In genomic region chr19:40191836-40192646, GRCh38 we compare ENCODE assay signal across 8 cellular contexts. TPM values are rescaled to one million over a fixed set of nuclear protein-coding genes. Genes with fewer than 3 reads are reported as not detected.
DNase-seq lines count a peak whose midpoint lies in the region; ATAC-seq and TF ChIP-seq lines count a peak whose summit lies in the region.

No MANE protein-coding gene starts in this region.

- no peaks in the 10 kb centered on the region for H3K27me3 ChIP-seq in cardiac muscle cell
- H3K27me3 ChIP-seq in effector memory CD4-positive, alpha-beta T cell (replicated peaks; ENCODE audit: control insufficient read depth, insufficient read depth, low read length, poor library complexity, severe bottlenecking) = no peaks in the 10 kb centered on the region
- H3K27me3 ChIP-seq in mucosa of stomach (ENCODE audit: control insufficient read depth, insufficient read depth, low read length) = no peaks in the 10 kb centered on the region

- H3K9me3 Mint-ChIP-seq in T-helper 1 cell treated with Interleukin-12 subunit alpha and Interleukin-12 subunit beta and Interleukin-4 antibody, amounts not matched to agents 30 μg/mL and 1 μg/mL, for 36 hours = no peaks in the 10 kb centered on the region

- H3K27ac ChIP-seq in cardiac muscle cell (no peak overlapping the region), urinary bladder (ENCODE audit: low read depth) (no peak overlapping the region)
- peak overlapping the region; percentile 9 for H3K27ac ChIP-seq in effector memory CD4-positive, alpha-beta T cell (ENCODE audit: insufficient read depth, low read length, poor library complexity, severe bottlenecking)

- ATAC-seq in HG03196 (IDR thresholded peaks at IDR 0.05; ENCODE audit: unreplicated experiment) (peak; percentile 6), GM18858 (IDR thresholded peaks at IDR 0.05; ENCODE audit: unreplicated experiment) (no peak)

- H3K27me3 Mint-ChIP-seq in T-helper 1 cell treated with Interleukin-12 subunit alpha and Interleukin-12 subunit beta and Interleukin-4 antibody, amounts not matched to agents 30 μg/mL and 1 μg/mL, for 36 hours (ENCODE audit: low read depth) = no peaks in the 10 kb centered on the region

- H3K9ac ChIP-seq in mucosa of stomach (ENCODE audit: low read length) = peak overlapping the region; percentile 47

- H3K4me1 ChIP-seq in cardiac muscle cell (ENCODE audit: low read depth) (no peaks in the 10 kb centered on the region), mucosa of stomach (ENCODE audit: control insufficient read depth, insufficient read depth, low read length) (peaks cover 5% of the 10 kb centered on the region), urinary bladder (ENCODE audit: insufficient read depth) (no peaks in the 10 kb centered on the region)
- peaks cover 12% of the 10 kb centered on the region for H3K4me1 ChIP-seq in effector memory CD4-positive, alpha-beta T cell (ENCODE audit: control insufficient read depth, insufficient read depth, low read length, poor library complexity, severe bottlenecking)

- H3K4me1 Mint-ChIP-seq in T-helper 1 cell treated with Interleukin-12 subunit alpha and Interleukin-12 subunit beta and Interleukin-4 antibody, amounts not matched to agents 30 μg/mL and 1 μg/mL, for 36 hours (ENCODE audit: low read depth) = peaks cover 19% of the 10 kb centered on the region

- TF ChIP-seq CTCF in cardiac muscle cell (IDR thresholded peaks at IDR 0.05; ENCODE audit: low read depth, low read length) = no peak

- no peaks in the 10 kb centered on the region for H3K9me3 ChIP-seq in cardiac muscle cell (ENCODE audit: low read depth)
- H3K9me3 ChIP-seq in effector memory CD4-positive, alpha-beta T cell (ENCODE audit: control insufficient read depth, low read length) = no peaks in the 10 kb centered on the region
- H3K9me3 ChIP-seq in mucosa of stomach (ENCODE audit: control insufficient read depth, low read length) = no peaks in the 10 kb centered on the region

- intact Hi-C loops in cardiac septum (cut with DNase I) = no loop called here

- peak overlapping the region; percentile 53 for H3K4me3 Mint-ChIP-seq in T-helper 1 cell treated with Interleukin-12 subunit alpha and Interleukin-12 subunit beta and Interleukin-4 antibody, amounts not matched to agents 30 μg/mL and 1 μg/mL, for 36 hours

- H3K27ac Mint-ChIP-seq in T-helper 1 cell treated with Interleukin-12 subunit alpha and Interleukin-12 subunit beta and Interleukin-4 antibody, amounts not matched to agents 30 μg/mL and 1 μg/mL, for 36 hours = no peak overlapping the region

- H3K36me3 ChIP-seq in cardiac muscle cell = no peaks in the 10 kb centered on the region
- H3K36me3 ChIP-seq in effector memory CD4-positive, alpha-beta T cell (ENCODE audit: control insufficient read depth, insufficient read depth, low read length) = no peaks in the 10 kb centered on the region
- no peaks in the 10 kb centered on the region for H3K36me3 ChIP-seq in mucosa of stomach (ENCODE audit: control insufficient read depth, insufficient read depth, low read length)
- no peaks in the 10 kb centered on the region for H3K36me3 ChIP-seq in urinary bladder (ENCODE audit: insufficient read depth)

- peaks cover 3% of the 10 kb centered on the region for H3K36me3 Mint-ChIP-seq in T-helper 1 cell treated with Interleukin-12 subunit alpha and Interleukin-12 subunit beta and Interleukin-4 antibody, amounts not matched to agents 30 μg/mL and 1 μg/mL, for 36 hours (ENCODE audit: low read depth)

- WGBS in urinary bladder = 15% methylated on average over 62 of the region's 62 CpGs

- DNase-seq in cardiac muscle cell (ENCODE audit: low read depth in 1 of 2, low spot score in 1 of 2) (peak; percentile 36 to 61), cardiac septum (ENCODE audit: low spot score) (no peak)
- no peak for DNase-seq in effector memory CD4-positive, alpha-beta T cell

- H3K4me3 ChIP-seq in cardiac muscle cell (peak overlapping the region; percentile 95), mucosa of stomach (ENCODE audit: low read length) (no peak overlapping the region), urinary bladder (ENCODE audit: low read depth, low read length) (peak overlapping the region; percentile 99)
- peak overlapping the region; percentile 63 for H3K4me3 ChIP-seq in effector memory CD4-positive, alpha-beta T cell (ENCODE audit: insufficient read depth, low read depth, low read length, poor library complexity, severe bottlenecking)

RNA-seq across cellular contexts. Expression of gene MAP3K10, which starts 0.8 kb away (rescaled TPM):
- total RNA-seq in cardiac muscle cell (19.8 and 30.5 TPM in 2 replicates), cardiac septum (17.6 TPM), urinary bladder (4.1 TPM)
- polyA plus RNA-seq in cardiac muscle cell (8.9 and 10.0 TPM in 2 replicates), urinary bladder (11.9 TPM)

RNA-seq across cellular contexts. Expression of gene TTC9B, which starts 26.1 kb away (rescaled TPM):
- not detected in 2 replicates for total RNA-seq in cardiac muscle cell
- polyA plus RNA-seq in cardiac muscle cell = 0.13 and 0.20 TPM in 2 replicates
- not detected for total RNA-seq in cardiac septum
- 0.21 TPM for total RNA-seq in urinary bladder
- 0.13 TPM for polyA plus RNA-seq in urinary bladder

RNA-seq across cellular contexts. Expression of gene CCNP, which starts 34.4 kb away (rescaled TPM):
- total RNA-seq in cardiac muscle cell (0.21 TPM in 1 of 2 replicates, not detected in the other), cardiac septum (0.32 TPM), urinary bladder (not detected)
- polyA plus RNA-seq in cardiac muscle cell (0.31 TPM in 1 of 2 replicates, not detected in the other), urinary bladder (0.19 TPM)

Comparison
In these comparisons a context has a peak if more than half of its experiments do, and no peak if none do; other contexts are left out.
1. DNase-seq: peak in cardiac muscle cell (2 of 2); none in cardiac septum (single experiment) and effector memory CD4-positive, alpha-beta T cell (0 of 3).